19 cellular contexts compared by ENCODE assay signal in the genomic region with DNA sequence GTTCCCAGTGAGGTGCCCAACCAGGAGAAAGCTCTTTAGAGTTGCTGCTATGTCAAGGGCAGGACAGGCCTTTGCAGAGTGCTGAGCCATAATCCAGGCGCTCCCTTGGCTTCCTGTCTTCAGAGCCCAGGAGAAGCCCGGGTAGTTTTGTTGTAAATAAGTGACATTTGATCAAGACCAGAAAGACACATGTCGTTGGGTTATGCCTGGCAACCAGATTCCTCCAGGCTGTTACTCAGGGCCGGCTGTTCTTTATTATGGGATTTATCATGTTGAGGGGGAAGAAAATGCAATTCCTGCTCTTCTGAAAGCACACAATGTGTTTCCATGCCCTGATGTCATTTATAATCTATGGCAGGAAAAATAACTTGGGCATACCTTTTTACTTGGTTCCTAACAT. TPM values are rescaled to one million over a fixed set of nuclear protein-coding genes. Genes with fewer than 3 reads are reported as not detected.
DNase-seq lines count a peak whose midpoint lies in the region; ATAC-seq and TF ChIP-seq lines count a peak whose summit lies in the region.
"Had no signal": no experiment of that assay in that cellular context is flagged by ENCODE, and none has a peak within 500 bp of the region (broad histone marks: within the 10 kb centered on the region; RNA-seq: fewer than 3 reads in every experiment).

No MANE protein-coding gene starts in this region.

- no peaks in the 10 kb centered on the region for H3K27me3 ChIP-seq in thymus (ENCODE audit: control insufficient read depth, insufficient read depth)
- no peaks in the 10 kb centered on the region for H3K27me3 ChIP-seq in vagina
- H3K27me3 ChIP-seq: uterus had no signal

- no peak for DNase-seq in activated T-cell treated with anti-CD3 and anti-CD28 coated beads, Interleukin-2, amount 50 U/mL, for 72 hours
- DNase-seq in activated T-cell treated with anti-CD3 and anti-CD28 coated beads for 4 hours (no peak), germinal center (ENCODE audit: low spot score) (no peak), pons (ENCODE audit: low spot score) (no peak), vagina (ENCODE audit: extremely low spot score in 2 of 2) (no peak)
- DNase-seq in effector memory CD8-positive, alpha-beta T cell = no peak
- DNase-seq: amniotic stem cell; Calu3; effector CD8-positive, alpha-beta T cell; Kasumi-1; NCI-H1105 treated with DMSO at 0.1 percent for 48 hours; NCI-H748 treated with DMSO at 0.1 percent for 48 hours; uterus had no signal

- H3K4me1 ChIP-seq in thymus (ENCODE audit: control insufficient read depth, insufficient read depth, low read length) (peaks cover 32% of the 10 kb centered on the region), vagina (no peaks in the 10 kb centered on the region)
- H3K4me1 ChIP-seq: uterus had no signal

- no peak for ATAC-seq in activated T-cell treated with anti-CD3 and anti-CD28 coated beads, Interleukin-2, amount 50 U/mL, for 72 hours (replicated peaks in 1 of 2)
- no peak; the same call in 2 of the 3 replicates for ATAC-seq in SK-N-SH treated with all-trans-retinoic acid at 6 μM for 48 hours
- no peak for ATAC-seq in effector memory CD8-positive, alpha-beta T cell (replicated peaks)
- ATAC-seq: Panc1 had no signal

- no peaks in the 10 kb centered on the region for H3K27me3 Mint-ChIP-seq in activated T-cell treated with anti-CD3 and anti-CD28 coated beads, Interleukin-2, amount 50 U/mL, for 72 hours (ENCODE audit: low read depth)
- H3K27me3 Mint-ChIP-seq in effector memory CD8-positive, alpha-beta T cell = no peaks in the 10 kb centered on the region
- H3K27me3 Mint-ChIP-seq: memory B cell had no signal

- H3K4me3 ChIP-seq in thymus (ENCODE audit: low read length) = no peak overlapping the region
- no peak overlapping the region for H3K4me3 ChIP-seq in vagina
- H3K4me3 ChIP-seq: SK-N-MC, uterus had no signal

- no peaks in the 10 kb centered on the region for H3K9me3 Mint-ChIP-seq in activated T-cell treated with anti-CD3 and anti-CD28 coated beads, Interleukin-2, amount 50 U/mL, for 72 hours
- no peaks in the 10 kb centered on the region for H3K9me3 Mint-ChIP-seq in effector memory CD8-positive, alpha-beta T cell
- H3K9me3 Mint-ChIP-seq: memory B cell, neural crest cell had no signal

- H3K36me3 Mint-ChIP-seq in activated T-cell treated with anti-CD3 and anti-CD28 coated beads, Interleukin-2, amount 50 U/mL, for 72 hours (ENCODE audit: insufficient read depth in 2 of 2) = peaks cover 0 to 2% of the 10 kb centered on the region in 2 donors
- no peaks in the 10 kb centered on the region for H3K36me3 Mint-ChIP-seq in effector memory CD8-positive, alpha-beta T cell (ENCODE audit: insufficient read depth)
- H3K36me3 Mint-ChIP-seq: memory B cell had no signal

- intact Hi-C loops in vagina (cut with DNase I) = no loop called here

- no peaks in the 10 kb centered on the region for H3K9me3 ChIP-seq in thymus (ENCODE audit: control insufficient read depth)
- H3K9me3 ChIP-seq in vagina = no peaks in the 10 kb centered on the region
- H3K9me3 ChIP-seq: uterus had no signal

- peak overlapping the region; percentile 97 for H3K27ac ChIP-seq in thymus (ENCODE audit: low read depth)
- no peak overlapping the region for H3K27ac ChIP-seq in vagina
- H3K27ac ChIP-seq: SK-N-MC, uterus had no signal

- no peaks in the 10 kb centered on the region for H3K36me3 ChIP-seq in thymus (ENCODE audit: control insufficient read depth, insufficient read depth)
- H3K36me3 ChIP-seq in vagina = no peaks in the 10 kb centered on the region
- H3K36me3 ChIP-seq: uterus had no signal

- TF ChIP-seq CTCF in vagina (IDR thresholded peaks at IDR 0.05) = no peak

- TF ChIP-seq POLR2A in vagina (IDR thresholded peaks at IDR 0.05) = no peak

- WGBS in thymus = 95% methylated on average over 4 of the region's 4 CpGs

- peak overlapping the region; percentile 64 to 87 for H3K4me3 Mint-ChIP-seq in activated T-cell treated with anti-CD3 and anti-CD28 coated beads, Interleukin-2, amount 50 U/mL, for 72 hours
- H3K4me3 Mint-ChIP-seq in effector memory CD8-positive, alpha-beta T cell = peak overlapping the region; percentile 50 to 71
- H3K4me3 Mint-ChIP-seq: neural crest cell had no signal

- peaks cover 86% of the 10 kb centered on the region for H3K4me1 Mint-ChIP-seq in activated T-cell treated with anti-CD3 and anti-CD28 coated beads, Interleukin-2, amount 50 U/mL, for 72 hours (ENCODE audit: low read depth)
- peaks cover 74 to 81% of the 10 kb centered on the region in 2 donors for H3K4me1 Mint-ChIP-seq in effector memory CD8-positive, alpha-beta T cell (ENCODE audit: low read depth in 2 of 2)

- peak overlapping the region; percentile 68 for H3K27ac Mint-ChIP-seq in activated T-cell treated with anti-CD3 and anti-CD28 coated beads, Interleukin-2, amount 50 U/mL, for 72 hours
- peak overlapping the region; percentile 92 to 93 for H3K27ac Mint-ChIP-seq in effector memory CD8-positive, alpha-beta T cell
- H3K27ac Mint-ChIP-seq: memory B cell had no signal

TF ChIP-seq in SK-N-SH treated with all-trans-retinoic acid at 6 μM for 48 hours, 23 proteins besides CTCF, POLR2A, EP300 and RAD21:
- peak; percentile 55; the same call in 1 of the 2 replicates for TF ChIP-seq TCF4 (CRISPR knock-in tag; IDR thresholded peaks at IDR 0.05; ENCODE audit: borderline replicate concordance)
- no peak for TF ChIP-seq CSDC2 (CRISPR knock-in tag; IDR thresholded peaks at IDR 0.05)
- no peak for TF ChIP-seq BACH2 (CRISPR knock-in tag; IDR thresholded peaks at IDR 0.05; ENCODE audit: borderline replicate concordance)

RNA-seq across cellular contexts. Expression of a gene that starts 39.3 kb away (rescaled TPM):
- total RNA-seq in activated T-cell treated with anti-CD3 and anti-CD28 coated beads, Interleukin-2, amount 50 U/mL, for 72 hours = 100 to 1,000 TPM; 182 to 198 TPM
- polyA plus RNA-seq in thymus = 62.1 TPM
- total RNA-seq in vagina = 39.3 TPM
